12 cellular contexts compared by ENCODE assay signal in genomic region chr12:96416033-96416790, GRCh38. TPM values are rescaled to one million over a fixed set of nuclear protein-coding genes. Genes with fewer than 3 reads are reported as not detected.
DNase-seq lines count a peak whose midpoint lies in the region; ATAC-seq and TF ChIP-seq lines count a peak whose summit lies in the region.
"Had no signal": no experiment of that assay in that cellular context is flagged by ENCODE, and none has a peak within 500 bp of the region (broad histone marks: within the 10 kb centered on the region; RNA-seq: fewer than 3 reads in every experiment).

No MANE protein-coding gene starts in this region.

- no peaks in the 10 kb centered on the region for H3K36me3 Mint-ChIP-seq in activated CD4-positive, alpha-beta memory T cell treated with anti-CD3 and anti-CD28 coated beads, Interleukin-2, amount 10 ng/mL, durations not matched to agents 7 days and 5 days (ENCODE audit: low read depth)
- H3K36me3 Mint-ChIP-seq: CD8-positive, alpha-beta T cell had no signal

- CTCF ChIA-PET in activated CD4-positive, alpha-beta memory T cell treated with anti-CD3 and anti-CD28 coated beads, Interleukin-2, amount 10 ng/mL, durations not matched to agents 7 days and 5 days (lab: Charles Lee): interaction anchor here (1.3 kb wide), 1 partner anchor 100 kb away, joined by 3 read pairs; no protein-coding TSS in a partner anchor

- in situ Hi-C loops in astrocyte of the spinal cord (cut with HindIII; ENCODE audit: low sequenced_read_pairs): no loop called here

- H3K4me1 Mint-ChIP-seq in activated CD4-positive, alpha-beta memory T cell treated with anti-CD3 and anti-CD28 coated beads, Interleukin-2, amount 10 ng/mL, durations not matched to agents 7 days and 5 days: peaks cover 47% of the 10 kb centered on the region

- H3K4me3 Mint-ChIP-seq in activated CD4-positive, alpha-beta memory T cell treated with anti-CD3 and anti-CD28 coated beads, Interleukin-2, amount 10 ng/mL, durations not matched to agents 7 days and 5 days: no peak overlapping the region
- H3K4me3 Mint-ChIP-seq: activated CD8-positive, alpha-beta T cell treated with anti-CD3 and anti-CD28 coated beads for 36 hours; CD8-positive, alpha-beta T cell had no signal

- DNase-seq in AG10803 (ENCODE audit: low read depth) (peak; percentile 93), HuH-7 (ENCODE audit: low spot score) (peak; percentile 13), astrocyte of the spinal cord (ENCODE audit: low read depth, low spot score) (peak; percentile 80), kidney tubule cell (ENCODE audit: low spot score) (peak; percentile 79), HUDEP-2 (lab: John Stamatoyannopoulos, UW; ENCODE audit: unreplicated experiment in 76 of 76) (no peak)
- no peak for DNase-seq in activated CD4-positive, alpha-beta memory T cell treated with anti-CD3 and anti-CD28 coated beads, Interleukin-2, amount 10 ng/mL, durations not matched to agents 7 days and 5 days
- DNase-seq: activated CD8-positive, alpha-beta T cell treated with anti-CD3 and anti-CD28 coated beads for 36 hours; CD8-positive, alpha-beta T cell; left ventricle myocardium superior had no signal

- H3K4me3 ChIP-seq in AG10803 (ENCODE audit: low read length): no peak overlapping the region
- H3K4me3 ChIP-seq in astrocyte of the spinal cord (ENCODE audit: low read depth, low read length): no peak overlapping the region
- H3K4me3 ChIP-seq: prostate gland had no signal

- POLR2A ChIA-PET in activated CD4-positive, alpha-beta memory T cell treated with anti-CD3 and anti-CD28 coated beads, Interleukin-2, amount 10 ng/mL, durations not matched to agents 7 days and 5 days (lab: Charles Lee): interaction anchor here (1.2 to 2.1 kb wide), 3 partner anchors 8 to 29 kb away, joined by 3 to 8 read pairs (median 3); no protein-coding TSS in a partner anchor

- H3K9me3 Mint-ChIP-seq in activated CD4-positive, alpha-beta memory T cell treated with anti-CD3 and anti-CD28 coated beads, Interleukin-2, amount 10 ng/mL, durations not matched to agents 7 days and 5 days: no peaks in the 10 kb centered on the region
- H3K9me3 Mint-ChIP-seq: activated CD8-positive, alpha-beta T cell treated with anti-CD3 and anti-CD28 coated beads for 36 hours; CD8-positive, alpha-beta T cell had no signal

- TF ChIP-seq CTCF in AG10803 (conservative IDR thresholded peaks at IDR 0.05; ENCODE audit: low read length) (no peak), astrocyte of the spinal cord (IDR thresholded peaks at IDR 0.05; ENCODE audit: low read depth, low read length) (no peak)

- ATAC-seq in GM21825 (IDR thresholded peaks at IDR 0.05; ENCODE audit: unreplicated experiment) (no peak), HG02588 (IDR thresholded peaks at IDR 0.05; ENCODE audit: unreplicated experiment) (no peak)
- ATAC-seq: activated CD8-positive, alpha-beta T cell treated with anti-CD3 and anti-CD28 coated beads for 36 hours; CD8-positive, alpha-beta T cell; left ventricle myocardium superior had no signal

- no peak overlapping the region for H3K27ac Mint-ChIP-seq in activated CD4-positive, alpha-beta memory T cell treated with anti-CD3 and anti-CD28 coated beads, Interleukin-2, amount 10 ng/mL, durations not matched to agents 7 days and 5 days
- H3K27ac Mint-ChIP-seq: activated CD8-positive, alpha-beta T cell treated with anti-CD3 and anti-CD28 coated beads for 36 hours; CD8-positive, alpha-beta T cell had no signal

- no peaks in the 10 kb centered on the region for H3K27me3 Mint-ChIP-seq in activated CD4-positive, alpha-beta memory T cell treated with anti-CD3 and anti-CD28 coated beads, Interleukin-2, amount 10 ng/mL, durations not matched to agents 7 days and 5 days
- H3K27me3 Mint-ChIP-seq: activated CD8-positive, alpha-beta T cell treated with anti-CD3 and anti-CD28 coated beads for 36 hours had no signal

RNA-seq across cellular contexts. Expression of gene CDK17, which starts 16.0 kb away (rescaled TPM):
- total RNA-seq in activated CD4-positive, alpha-beta memory T cell treated with anti-CD3 and anti-CD28 coated beads, Interleukin-2, amount 10 ng/mL, durations not matched to agents 7 days and 5 days: 10 to 100 TPM; 41.5 to 42.5 TPM

Comparison
In these comparisons a context has a peak if more than half of its experiments do, and no peak if none do; other contexts are left out.
1. DNase-seq: peak in AG10803 (single experiment), HuH-7 (single experiment), astrocyte of the spinal cord (single experiment) and kidney tubule cell (single experiment); none in activated CD4-positive, alpha-beta memory T cell treated with anti-CD3 and anti-CD28 coated beads, Interleukin-2, amount 10 ng/mL, durations not matched to agents 7 days and 5 days (single experiment) and HUDEP-2 (0 of 76).